ENCODE assay signal across 13 cellular contexts in genomic region chr16:85363427-85363826, GRCh38.
"Had no signal": no experiment of that assay in that cellular context is flagged by ENCODE, and none has a peak within 500 bp of the region (broad histone marks: within the 10 kb centered on the region; RNA-seq: fewer than 3 reads in every experiment).

No MANE protein-coding gene starts in this region.

- ATAC-seq: activated CD8-positive, alpha-beta T cell treated with anti-CD3 and anti-CD28 coated beads, Interleukin-2, amount 10 ng/mL, durations not matched to agents 7 days and 5 days; heart left ventricle; mucosa of descending colon; naive thymus-derived CD8-positive, alpha-beta T cell; right lobe of liver; stimulated activated naive B cell treated with anti-CD40 and anti-IgM and Interleukin-4, amounts not matched to agents 10 μg/mL and 1 μg/mL and 100 μg/mL, for 72 hours had no signal

- H3K9me3 ChIP-seq: esophagus squamous epithelium, mucosa of descending colon, prostate gland, right lobe of liver had no signal

- H3K27me3 ChIP-seq: esophagus squamous epithelium, heart left ventricle, right lobe of liver had no signal

- H3K27ac ChIP-seq: heart left ventricle, prostate gland had no signal

- DNase-seq: activated CD4-positive, alpha-beta T cell treated with anti-CD3 and anti-CD28 coated beads for 48 hours; activated CD8-positive, alpha-beta T cell treated with anti-CD3 and anti-CD28 coated beads, Interleukin-2, amount 10 ng/mL, durations not matched to agents 7 days and 5 days; activated naive CD4-positive, alpha-beta T cell treated with anti-CD3 and anti-CD28 coated beads for 36 hours; esophagus squamous epithelium; foreskin melanocyte; heart left ventricle; mammary epithelial cell; mucosa of descending colon; naive thymus-derived CD8-positive, alpha-beta T cell; right lobe of liver; stimulated activated CD4-positive, alpha-beta T cell treated with anti-CD3 and anti-CD28 coated beads, Interleukin-2, amount 100 ng/mL, for 24 hours; stimulated activated naive B cell treated with anti-CD40 and anti-IgM and Interleukin-4, amounts not matched to agents 10 μg/mL and 1 μg/mL and 100 μg/mL, for 72 hours had no signal

- H3K4me3 ChIP-seq: esophagus squamous epithelium, heart left ventricle, mucosa of descending colon, prostate gland, right lobe of liver had no signal

- H3K36me3 ChIP-seq: esophagus squamous epithelium, heart left ventricle, prostate gland, right lobe of liver had no signal
